ENCODE assay signal across 8 cellular contexts in the genomic region with DNA sequence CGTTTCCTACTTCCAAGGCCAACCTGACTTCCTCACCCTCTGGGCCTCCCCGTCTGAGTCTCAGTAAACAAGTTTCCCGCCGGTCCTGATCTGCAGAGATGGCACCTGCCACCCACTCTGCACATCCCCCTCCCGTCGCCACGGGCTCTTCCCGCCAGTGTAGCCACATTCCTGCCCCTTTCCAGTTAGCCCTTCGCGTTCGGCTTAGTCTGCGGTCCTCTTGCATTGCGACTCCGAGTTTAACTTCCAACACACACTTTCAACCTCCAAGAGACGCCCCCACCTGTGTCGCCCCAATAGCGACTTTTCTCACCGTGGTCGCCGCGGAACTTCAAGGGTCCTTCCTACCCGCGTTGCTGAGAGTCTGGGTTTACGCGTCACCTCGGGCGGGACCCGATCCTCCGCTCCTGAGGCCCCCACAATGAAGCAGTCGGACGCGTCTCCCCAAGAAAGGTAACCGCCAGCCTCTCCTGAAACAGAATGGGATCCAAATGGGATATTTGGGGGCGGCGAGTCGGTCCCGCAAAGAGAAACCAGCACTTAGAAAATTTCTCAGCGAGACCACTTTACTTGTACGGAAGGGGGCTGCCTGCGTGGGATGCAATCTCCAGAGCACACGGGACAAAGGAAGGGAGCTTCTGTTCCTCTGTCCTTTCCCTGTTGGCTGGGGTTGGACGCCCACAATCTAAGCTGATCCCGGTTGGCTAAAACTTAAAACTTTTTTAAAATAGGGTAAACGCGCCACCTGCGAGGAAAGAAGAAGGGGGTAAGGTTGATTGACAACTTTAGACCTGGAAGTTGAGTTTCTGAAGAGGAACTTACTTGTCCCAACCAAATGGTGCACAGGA. TPM values are rescaled to one million over a fixed set of nuclear protein-coding genes. Genes with fewer than 3 reads are reported as not detected.
DNase-seq lines count a peak whose midpoint lies in the region; ATAC-seq and TF ChIP-seq lines count a peak whose summit lies in the region.

No MANE protein-coding gene starts in this region.

- H3K9me3 ChIP-seq in aorta (ENCODE audit: control insufficient read depth, low read length), result no peaks in the 10 kb centered on the region

- peak overlapping the region; percentile 96 for H3K27ac Mint-ChIP-seq in activated CD4-positive, alpha-beta T cell treated with anti-CD3 and anti-CD28 coated beads, Interleukin-2, amount 10 ng/mL, durations not matched to agents 7 days and 5 days
- H3K27ac Mint-ChIP-seq in natural killer cell, result peak overlapping the region; percentile 88 to 92

- H3K27ac ChIP-seq in aorta (ENCODE audit: low read depth in 1 of 2, low read length in 2 of 2), result no peak overlapping the region

- 0% methylated on average over 46 of the region's 46 CpGs for WGBS in aorta, 2 donors

- POLR2A ChIA-PET in activated CD4-positive, alpha-beta T cell treated with anti-CD3 and anti-CD28 coated beads, Interleukin-2, amount 10 ng/mL, durations not matched to agents 7 days and 5 days (lab: Charles Lee), result interaction anchor here (0.7 kb wide), 1 partner anchor 914 kb away, joined by 3 read pairs; no protein-coding TSS in a partner anchor

- H3K4me3 Mint-ChIP-seq in activated CD4-positive, alpha-beta T cell treated with anti-CD3 and anti-CD28 coated beads, Interleukin-2, amount 10 ng/mL, durations not matched to agents 7 days and 5 days, result peak overlapping the region; percentile 84
- H3K4me3 Mint-ChIP-seq in natural killer cell, result peak overlapping the region; percentile 97

- H3K36me3 Mint-ChIP-seq in activated CD4-positive, alpha-beta T cell treated with anti-CD3 and anti-CD28 coated beads, Interleukin-2, amount 10 ng/mL, durations not matched to agents 7 days and 5 days (ENCODE audit: low read depth), result no peaks in the 10 kb centered on the region
- H3K36me3 Mint-ChIP-seq in natural killer cell, result no peaks in the 10 kb centered on the region

- H3K27me3 ChIP-seq in aorta (ENCODE audit: control insufficient read depth in 1 of 2, insufficient read depth in 2 of 2, low read length in 1 of 2), result no peaks in the 10 kb centered on the region

- intact Hi-C loops in natural killer cell (cut with micrococcal nuclease) (loop anchor here (1.0 to 5.0 kb wide), 4 partner anchors 27 to 91 kb away; partner anchors contain the start of genes CDC34, GZMM and RNF126), aorta (cut with DNase I) (no loop called here)

- H3K27me3 Mint-ChIP-seq in activated CD4-positive, alpha-beta T cell treated with anti-CD3 and anti-CD28 coated beads, Interleukin-2, amount 10 ng/mL, durations not matched to agents 7 days and 5 days, result no peaks in the 10 kb centered on the region
- no peaks in the 10 kb centered on the region for H3K27me3 Mint-ChIP-seq in natural killer cell (ENCODE audit: low read depth in 2 of 2)

- no peaks in the 10 kb centered on the region for H3K36me3 ChIP-seq in aorta (ENCODE audit: control insufficient read depth in 1 of 2, insufficient read depth in 2 of 2, low read length in 1 of 2)

- CTCF ChIA-PET in activated CD4-positive, alpha-beta T cell treated with anti-CD3 and anti-CD28 coated beads, Interleukin-2, amount 10 ng/mL, durations not matched to agents 7 days and 5 days (lab: Charles Lee), result no interaction called here

- TF ChIP-seq CTCF in epithelial cell of esophagus (IDR thresholded peaks at IDR 0.05; ENCODE audit: insufficient read depth, low read depth, low read length, missing control alignments), result no peak
- TF ChIP-seq CTCF in natural killer cell (IDR thresholded peaks at IDR 0.05), result no peak

- no peaks in the 10 kb centered on the region for H3K9me3 Mint-ChIP-seq in activated CD4-positive, alpha-beta T cell treated with anti-CD3 and anti-CD28 coated beads, Interleukin-2, amount 10 ng/mL, durations not matched to agents 7 days and 5 days
- H3K9me3 Mint-ChIP-seq in natural killer cell, result no peaks in the 10 kb centered on the region

- TF ChIP-seq POLR2A in GM18951 (IDR thresholded peaks at IDR 0.05; ENCODE audit: extremely low read depth, insufficient read depth, insufficient read length), result peak; percentile 39

- in situ Hi-C loops in GM18951 (cut with MboI; ENCODE audit: low sequenced_read_pairs, unreplicated experiment), result no loop called here

- DNase-seq in AG08396 (ENCODE audit: low spot score) (peak; percentile 54), NCI-H2227 (lab: John Stamatoyannopoulos, UW; ENCODE audit: unreplicated experiment) (peak; percentile 62), epithelial cell of esophagus (ENCODE audit: low read depth) (peak; percentile 55), natural killer cell (peak; percentile 51), aorta (peak in 1 of 2 donors; percentile 76), mesenteric fat pad (ENCODE audit: low spot score) (no peak)
- DNase-seq in activated CD4-positive, alpha-beta T cell treated with anti-CD3 and anti-CD28 coated beads, Interleukin-2, amount 10 ng/mL, durations not matched to agents 7 days and 5 days, result peak; percentile 67

- ATAC-seq in natural killer cell (peak in 2 of 3 donors; percentile 4 to 7), aorta (ENCODE audit: low FRiP score) (no peak)

- H3K4me3 ChIP-seq in epithelial cell of esophagus (ENCODE audit: low read length), result peak overlapping the region; percentile 51
- peak overlapping the region; percentile 55 to 66 for H3K4me3 ChIP-seq in aorta (ENCODE audit: low read length in 2 of 2)

- H3K4me1 Mint-ChIP-seq in activated CD4-positive, alpha-beta T cell treated with anti-CD3 and anti-CD28 coated beads, Interleukin-2, amount 10 ng/mL, durations not matched to agents 7 days and 5 days, result peaks cover 39% of the 10 kb centered on the region
- H3K4me1 Mint-ChIP-seq in natural killer cell, result peaks cover 26 to 45% of the 10 kb centered on the region in 2 donors

- H3K4me1 ChIP-seq in aorta (ENCODE audit: control insufficient read depth in 1 of 2, insufficient read depth in 2 of 2, low read length in 2 of 2), result peaks cover 0 to 3% of the 10 kb centered on the region in 2 donors

RNA-seq across cellular contexts. Expression of gene BSG, which starts 1.0 kb away (rescaled TPM):
- 100 to 1,000 TPM; 233 TPM for total RNA-seq in activated CD4-positive, alpha-beta T cell treated with anti-CD3 and anti-CD28 coated beads, Interleukin-2, amount 10 ng/mL, durations not matched to agents 7 days and 5 days
- total RNA-seq in natural killer cell (100 to 1,000 TPM; 229 to 248 (median 236) TPM), aorta (100 to 1,000 TPM; 264 to 281 TPM), mesenteric fat pad (396 TPM)
- polyA plus RNA-seq in aorta, result 100 to 1,000 TPM; 239 to 436 TPM

RNA-seq across cellular contexts. Expression of gene HCN2, which starts 18.3 kb away (rescaled TPM):
- total RNA-seq in activated CD4-positive, alpha-beta T cell treated with anti-CD3 and anti-CD28 coated beads, Interleukin-2, amount 10 ng/mL, durations not matched to agents 7 days and 5 days, result 1 to 10 TPM; 2.6 to 3.2 TPM
- 1 to 10 TPM in 2 of 3 donors, under 1 TPM in 1; 0.96 to 1.6 (median 1.1) TPM for total RNA-seq in natural killer cell
- total RNA-seq in aorta, result under 1 TPM; 0.19 to 0.30 TPM
- under 1 TPM; 0.08 to 0.13 TPM for polyA plus RNA-seq in aorta
- 0.16 TPM for total RNA-seq in mesenteric fat pad

RNA-seq across cellular contexts. Expression of gene GZMM, which starts 27.5 kb away (rescaled TPM):
- total RNA-seq in activated CD4-positive, alpha-beta T cell treated with anti-CD3 and anti-CD28 coated beads, Interleukin-2, amount 10 ng/mL, durations not matched to agents 7 days and 5 days, result 10 to 100 TPM; 44.5 to 47.4 TPM
- 100 to 1,000 TPM; 186 to 286 (median 253) TPM for total RNA-seq in natural killer cell
- under 1 TPM; 0.54 to 0.75 TPM for total RNA-seq in aorta
- polyA plus RNA-seq in aorta, result 1 to 10 TPM in 1 of 2 donors, not detected in 1; 2.8 TPM
- 0.74 TPM for total RNA-seq in mesenteric fat pad

RNA-seq across cellular contexts. Expression of gene CDC34, which starts 39.8 kb away (rescaled TPM):
- 10 to 100 TPM; 43.7 to 50.8 TPM for total RNA-seq in activated CD4-positive, alpha-beta T cell treated with anti-CD3 and anti-CD28 coated beads, Interleukin-2, amount 10 ng/mL, durations not matched to agents 7 days and 5 days
- total RNA-seq in natural killer cell, result 100 to 1,000 TPM in 2 of 3 donors, 10 to 100 TPM in 1; 68.5 to 114 (median 101) TPM
- 10 to 100 TPM; 39.6 to 46.4 TPM for total RNA-seq in aorta
- 10 to 100 TPM; 27.5 to 79.1 TPM for polyA plus RNA-seq in aorta
- total RNA-seq in mesenteric fat pad, result 53.7 TPM

Comparison
In these comparisons a context has a peak if more than half of its experiments do, and no peak if none do; other contexts are left out.
1. RNA of gene GZMM, which starts 27.5 kb away (total RNA-seq): 186 to 286 TPM in natural killer cell and 44.5 to 47.4 TPM in activated CD4-positive, alpha-beta T cell treated with anti-CD3 and anti-CD28 coated beads, Interleukin-2, amount 10 ng/mL, durations not matched to agents 7 days and 5 days; 0.54 to 0.75 TPM in aorta and 0.74 TPM in mesenteric fat pad (single experiment); every median in the first group is over 10 times any median in the second.